12 cellular contexts compared by ENCODE assay signal in genomic region chr5:415928-416635, GRCh38. TPM values are rescaled to one million over a fixed set of nuclear protein-coding genes. Genes with fewer than 3 reads are reported as not detected.
DNase-seq lines count a peak whose midpoint lies in the region; ATAC-seq, FAIRE-seq and TF ChIP-seq lines count a peak whose summit lies in the region.
"Had no signal": no experiment of that assay in that cellular context is flagged by ENCODE, and none has a peak within 500 bp of the region (broad histone marks: within the 10 kb centered on the region; RNA-seq: fewer than 3 reads in every experiment).

No MANE protein-coding gene starts in this region.

- intact Hi-C loops in HepG2 (cut with micrococcal nuclease; ENCODE audit: unreplicated experiment) (no loop called here), spleen (cut with DNase I; ENCODE audit: low total_unique reads) (no loop called here)

- no peaks in the 10 kb centered on the region for H3K79me2 ChIP-seq in HepG2 (ENCODE audit: insufficient read depth, low read length)

- H3K9me3 ChIP-seq in HepG2 (ENCODE audit: low read length) (no peaks in the 10 kb centered on the region), spleen (no peaks in the 10 kb centered on the region)
- H3K9me3 ChIP-seq: left lung had no signal

- TF ChIP-seq CTCF in HFFc6 (IDR thresholded peaks at IDR 0.05) (no peak), HepG2 (CRISPR knock-in tag; IDR thresholded peaks at IDR 0.05) (no peak), spleen (IDR thresholded peaks at IDR 0.05 in 8 of 11, conservative IDR thresholded peaks at IDR 0.05 in 3 of 11) (no peak)

- H2AFZ ChIP-seq in HepG2 (ENCODE audit: low read length): no peak overlapping the region

- H3K36me3 Mint-ChIP-seq in HFFc6 (ENCODE audit: low read depth): peaks cover 40% of the 10 kb centered on the region
- H3K36me3 Mint-ChIP-seq in T-helper 2 cell treated with Interferon-gamma antibody and Interleukin-4, amounts not matched to agents 5 μg/mL and 100 μg/mL, for 36 hours (ENCODE audit: low read depth): peaks cover 34% of the 10 kb centered on the region

- H3K4me2 ChIP-seq in HepG2 (ENCODE audit: low read depth, low read length): peak overlapping the region; percentile 37

- H3K4me1 ChIP-seq in HepG2 (ENCODE audit: insufficient read depth, low read length) (peaks cover 11% of the 10 kb centered on the region), spleen (peaks cover 0 to 18% (median 6%) of the 10 kb centered on the region in 6 donors)
- H3K4me1 ChIP-seq: left lung had no signal

- ATAC-seq in HepG2: peak; percentile 88
- ATAC-seq: left lung had no signal

- H4K20me1 ChIP-seq in HepG2 (ENCODE audit: insufficient read depth, low read length): no peaks in the 10 kb centered on the region

- 54% methylated on average over 9 of the region's 24 CpGs for WGBS in HepG2 (ENCODE audit: low lambda C conversion rate)
- WGBS in spleen, 5 donors: 42 to 78% (median 77%) methylated on average over 14 to 24 of the region's 24 CpGs

- peak overlapping the region; percentile 65 for H3K27ac ChIP-seq in HepG2 (ENCODE audit: extremely low read length, insufficient read depth, low read length)
- H3K27ac ChIP-seq in spleen: peak overlapping the region in 7 of 8 donors; percentile 56 to 88 (median 63)
- H3K27ac ChIP-seq: left lung had no signal

- H3K4me3 ChIP-seq in HepG2 (replicated peaks in 1 of 3; ENCODE audit: insufficient read depth in 1 of 3, low read depth in 2 of 3, low read length in 3 of 3): no peak overlapping the region; a peak in 1 of 6 replicates
- no peak overlapping the region for H3K4me3 ChIP-seq in spleen
- H3K4me3 ChIP-seq: left lung had no signal

- no TSS peak for BruUV-seq in HepG2 (replicated peaks; lab: Mats Ljungman, UMichigan)

- no peaks in the 10 kb centered on the region for H3K36me3 ChIP-seq in HepG2 (replicated peaks in 1 of 2; ENCODE audit: control insufficient read depth in 1 of 2, insufficient read depth in 2 of 2, low read length in 2 of 2)
- no peaks in the 10 kb centered on the region for H3K36me3 ChIP-seq in spleen
- H3K36me3 ChIP-seq: left lung had no signal

- peak overlapping the region; percentile 45; the same call in 1 of the 2 replicates for H3K9ac ChIP-seq in HepG2 (ENCODE audit: insufficient read depth, low read depth, low read length)

- peaks cover 31% of the 10 kb centered on the region for H3K4me1 Mint-ChIP-seq in HFFc6 (ENCODE audit: low read depth)
- peaks cover 21% of the 10 kb centered on the region for H3K4me1 Mint-ChIP-seq in T-helper 2 cell treated with Interferon-gamma antibody and Interleukin-4, amounts not matched to agents 5 μg/mL and 100 μg/mL, for 36 hours (ENCODE audit: low read depth)
- H3K4me1 Mint-ChIP-seq: central memory CD8-positive, alpha-beta T cell had no signal

- CTCF ChIA-PET in HepG2 (lab: Yijun Ruan, JAX; ENCODE audit: low intra/inter-chr PET ratio, low total read pairs): no interaction called here

- peaks cover 5% of the 10 kb centered on the region; the same call in 1 of the 2 replicates for H3K9me3 Mint-ChIP-seq in HFFc6
- no peaks in the 10 kb centered on the region for H3K9me3 Mint-ChIP-seq in T-helper 2 cell treated with Interferon-gamma antibody and Interleukin-4, amounts not matched to agents 5 μg/mL and 100 μg/mL, for 36 hours
- H3K9me3 Mint-ChIP-seq: central memory CD8-positive, alpha-beta T cell; T-helper 1 cell treated with Interleukin-12 subunit alpha and Interleukin-12 subunit beta and Interleukin-4 antibody, amounts not matched to agents 30 μg/mL and 1 μg/mL, for 36 hours had no signal

- POLR2A ChIA-PET in HepG2 (lab: Yijun Ruan, JAX): no interaction called here

- TF ChIP-seq RAD21 in HepG2 (CRISPR knock-in tag; IDR thresholded peaks at IDR 0.05): no peak

- TF ChIP-seq EP300 in HepG2 (IDR thresholded peaks at IDR 0.05; ENCODE audit: low read depth in 2 of 2, low read length in 2 of 2) (no peak), HepG2 (CRISPR knock-in tag; IDR thresholded peaks at IDR 0.05; ENCODE audit: borderline replicate concordance) (no peak)

- TF ChIP-seq POLR2A in HepG2 (IDR thresholded peaks at IDR 0.05; ENCODE audit: insufficient read depth in 1 of 2, low read depth in 2 of 2, low read length in 2 of 2) (no peak), spleen (IDR thresholded peaks at IDR 0.05) (no peak)

- no peaks in the 10 kb centered on the region for H3K27me3 ChIP-seq in HepG2 (ENCODE audit: control insufficient read depth in 1 of 2, insufficient read depth in 2 of 2, low read length in 2 of 2)
- H3K27me3 ChIP-seq in spleen (replicated peaks in 1 of 7): peaks cover 0 to 6% (median 0%) of the 10 kb centered on the region in 7 donors
- H3K27me3 ChIP-seq: left lung had no signal

- H3K27me3 Mint-ChIP-seq in HFFc6 (ENCODE audit: insufficient read depth): peaks cover 21% of the 10 kb centered on the region
- H3K27me3 Mint-ChIP-seq in T-helper 2 cell treated with Interferon-gamma antibody and Interleukin-4, amounts not matched to agents 5 μg/mL and 100 μg/mL, for 36 hours (ENCODE audit: low read depth): no peaks in the 10 kb centered on the region

- H3K27ac Mint-ChIP-seq in HFFc6: peak overlapping the region; percentile 42
- H3K27ac Mint-ChIP-seq in T-helper 2 cell treated with Interferon-gamma antibody and Interleukin-4, amounts not matched to agents 5 μg/mL and 100 μg/mL, for 36 hours: peak overlapping the region; percentile 45
- H3K27ac Mint-ChIP-seq: T-helper 1 cell treated with Interleukin-12 subunit alpha and Interleukin-12 subunit beta and Interleukin-4 antibody, amounts not matched to agents 30 μg/mL and 1 μg/mL, for 36 hours had no signal

- in situ Hi-C loops in HepG2 (cut with HindIII; ENCODE audit: extremely low pct_ligation_motif_present, low pct_unique_long_range_greater_than_20kb): no loop called here

- no peak for FAIRE-seq in HepG2 (lab: Jason Lieb, UNC)

- no peak for DNase-seq in HFFc6
- no peak for DNase-seq in T-helper 2 cell treated with Interferon-gamma antibody and Interleukin-4, amounts not matched to agents 5 μg/mL and 100 μg/mL, for 36 hours (ENCODE audit: low spot score)
- DNase-seq in HepG2 (ENCODE audit: low spot score): peak; percentile 38
- DNase-seq in spleen: peak; percentile 86
- no peak for DNase-seq in effector CD8-positive, alpha-beta T cell (lab: John Stamatoyannopoulos, UW)
- no peak for DNase-seq in UCSD-AML1 (lab: John Stamatoyannopoulos, UW; ENCODE audit: unreplicated experiment)
- no peak for DNase-seq in NCI-H1105 (lab: John Stamatoyannopoulos, UW)
- DNase-seq: DMS 273 treated with DMSO at 0.1 percent for 48 hours, NCI-H82 had no signal

- no peak overlapping the region for H3K4me3 Mint-ChIP-seq in HFFc6
- H3K4me3 Mint-ChIP-seq in T-helper 2 cell treated with Interferon-gamma antibody and Interleukin-4, amounts not matched to agents 5 μg/mL and 100 μg/mL, for 36 hours: no peak overlapping the region
- H3K4me3 Mint-ChIP-seq: central memory CD8-positive, alpha-beta T cell; T-helper 1 cell treated with Interleukin-12 subunit alpha and Interleukin-12 subunit beta and Interleukin-4 antibody, amounts not matched to agents 30 μg/mL and 1 μg/mL, for 36 hours had no signal

TF ChIP-seq in HepG2, 621 proteins besides CTCF, POLR2A, EP300 and RAD21 (continues in another document):
- TF ChIP-seq HIVEP1 (CRISPR knock-in tag; IDR thresholded peaks at IDR 0.05): no peak
- peak; percentile 29; the same call in 1 of the 2 replicates for TF ChIP-seq MAX (IDR thresholded peaks at IDR 0.05)
- TF ChIP-seq MTF2 (CRISPR knock-in tag; IDR thresholded peaks at IDR 0.05; ENCODE audit: borderline replicate concordance): no peak
- peak; percentile 15; the same call in 1 of the 2 replicates for TF ChIP-seq GABPB1 (CRISPR knock-in tag; IDR thresholded peaks at IDR 0.05)

RNA-seq across cellular contexts. Expression of gene EXOC3, which starts 26.9 kb away (rescaled TPM):
- total RNA-seq in HFFc6 (2021; fragmentation: NEBNext Ultra II Directional; extraction: Animal tissue kit (Norgen Biotek cat#: 25700)): 10 to 100 TPM; 46.8 to 54.1 (median 50.3) TPM
- total RNA-seq in HepG2 (2016; rRNA removed; fragmentation: Illumina TruSeq; extraction: Trizol) (16.0 and 20.5 TPM in 2 replicates), spleen (10 to 100 TPM; 61.5 to 87.0 (median 77.5) TPM)
- 7.2 and 7.9 TPM in 2 replicates for total RNA-seq in HepG2 (2016; cell fraction: cytosol; rRNA removed; fragmentation: Illumina TruSeq; extraction: Trizol; ENCODE audit: low read depth)
- 14.6 and 19.5 TPM in 2 replicates for total RNA-seq in HepG2 (2016; cell fraction: insoluble cytoplasmic fraction; rRNA removed; fragmentation: Illumina TruSeq; extraction: Trizol)
- total RNA-seq in HepG2 (2016; cell fraction: membrane; rRNA removed; fragmentation: Illumina TruSeq; extraction: Trizol): 13.8 and 14.1 TPM in 2 replicates
- total RNA-seq in HepG2 (2016; cell fraction: nucleus; rRNA removed; fragmentation: Illumina TruSeq; extraction: Trizol): 11.2 and 13.3 TPM in 2 replicates
- polyA plus RNA-seq in HepG2 (2011; rRNA removed) (9.2 and 11.8 TPM in 2 replicates), spleen (10 to 100 TPM; 22.7 to 62.0 (median 57.8) TPM)
- polyA plus RNA-seq in HepG2 (2011; cell fraction: cytosol; rRNA removed): 6.8 and 8.3 TPM in 2 replicates
- 26.9 and 28.5 TPM in 2 replicates for polyA plus RNA-seq in HepG2 (2011; cell fraction: nucleus; rRNA removed)
- polyA plus RNA-seq in HepG2 (2012): 14.6 and 15.2 TPM in 2 replicates
- 5.5 and 5.9 TPM in 2 replicates for polyA plus RNA-seq in HepG2 (2016; cell fraction: cytosol; fragmentation: Illumina TruSeq; extraction: Trizol; ENCODE audit: low read depth)
- 14.3 and 16.5 TPM in 2 replicates for polyA plus RNA-seq in HepG2 (2016; cell fraction: insoluble cytoplasmic fraction; fragmentation: Illumina TruSeq; extraction: Trizol; ENCODE audit: low read depth)
- polyA plus RNA-seq in HepG2 (2016; cell fraction: membrane; fragmentation: Illumina TruSeq; extraction: Trizol; ENCODE audit: low read depth): 7.8 and 8.8 TPM in 2 replicates
- 28.1 and 32.7 TPM in 2 replicates for polyA plus RNA-seq in HepG2 (2016; cell fraction: nucleus; fragmentation: Illumina TruSeq; extraction: Trizol; ENCODE audit: insufficient read depth, low read depth)
- 15.9 and 55.4 TPM in 2 replicates for polyA minus RNA-seq in HepG2 (2011; rRNA and poly(A)+ RNA removed; ENCODE audit: low replicate concordance)
- polyA minus RNA-seq in HepG2 (2011; cell fraction: cytosol; rRNA and poly(A)+ RNA removed): 6.1 and 7.2 TPM in 2 replicates
- 12.9 and 14.2 TPM in 2 replicates for polyA minus RNA-seq in HepG2 (2011; cell fraction: nucleus; rRNA and poly(A)+ RNA removed)

Comparison
In these comparisons a context has a peak if more than half of its experiments do, and no peak if none do; other contexts are left out.
1. DNase-seq: peak in HepG2 (single experiment) and spleen (single experiment); none in HFFc6 (single experiment), T-helper 2 cell treated with Interferon-gamma antibody and Interleukin-4, amounts not matched to agents 5 μg/mL and 100 μg/mL, for 36 hours (single experiment), effector CD8-positive, alpha-beta T cell (single experiment), UCSD-AML1 (single experiment) and NCI-H1105 (single experiment).